ENCODE assay signal across 23 cellular contexts in genomic region chr15:36491912-36492311, GRCh38.
A peak's percentile ranks its signal among the peaks of the same experiment; 100 is the strongest.
DNase-seq lines count a peak whose midpoint lies in the region; ATAC-seq and TF ChIP-seq lines count a peak whose summit lies in the region.
"Had no signal": no experiment of that assay in that cellular context is flagged by ENCODE, and none has a peak within 500 bp of the region (broad histone marks: within the 10 kb centered on the region; RNA-seq: fewer than 3 reads in every experiment).

No MANE protein-coding gene starts in this region.

- no peak overlapping the region for H3K23ac ChIP-seq in IMR-90 (ENCODE audit: low read depth, low read length)
- H3K23ac ChIP-seq in trophoblast cell (ENCODE audit: low read length), result peak overlapping the region; percentile 80

- no peak for ATAC-seq in IMR-90 (ENCODE audit: low read depth)
- ATAC-seq in body of pancreas, result no peak
- ATAC-seq in GM18873 (IDR thresholded peaks at IDR 0.05; ENCODE audit: low FRiP score, unreplicated experiment), result no peak

- H3K4me3 ChIP-seq in GM12865 (ENCODE audit: low read depth, low read length) (no peak overlapping the region), IMR-90 (ENCODE audit: insufficient read depth, low read depth, low read length) (no peak overlapping the region), body of pancreas (no peak overlapping the region), trophoblast cell (ENCODE audit: low read depth, low read length) (no peak overlapping the region), testis (no peak overlapping the region)
- H3K4me3 ChIP-seq: BLaER1 had no signal

- H3K9me1 ChIP-seq in IMR-90 (ENCODE audit: insufficient read depth, low read length), result no peaks in the 10 kb centered on the region

- H3K27ac ChIP-seq in IMR-90 (ENCODE audit: insufficient read depth, low read length) (no peak overlapping the region), body of pancreas (no peak overlapping the region), trophoblast cell (ENCODE audit: low read depth, low read length) (no peak overlapping the region), testis (no peak overlapping the region)
- H3K27ac ChIP-seq: BLaER1 had no signal

- H2AK5ac ChIP-seq in IMR-90 (ENCODE audit: low read depth, low read length), result peak overlapping the region; percentile 56; the same call in 1 of the 2 replicates
- H2AK5ac ChIP-seq in trophoblast cell (ENCODE audit: low read length), result no peak overlapping the region

- H3K4ac ChIP-seq in IMR-90 (ENCODE audit: low read depth, low read length) (peak overlapping the region; percentile 19; the same call in 1 of the 2 replicates), trophoblast cell (ENCODE audit: low read depth, low read length) (no peak overlapping the region)

- BruUV-seq in IMR-90 (replicated peaks; lab: Mats Ljungman, UMichigan), result no TSS peak

- CTCF ChIA-PET in IMR-90 (lab: Yijun Ruan, JAX), result no interaction called here

- H4K91ac ChIP-seq in IMR-90 (ENCODE audit: insufficient read depth, low read depth, low read length) (no peak overlapping the region), trophoblast cell (ENCODE audit: low read depth, low read length) (no peak overlapping the region)

- in situ Hi-C loops in IMR-90 (cut with MboI; ENCODE audit: low sequenced_read_pairs), result loop anchor here (25.0 kb wide), 1 partner anchor 955 kb away; the partner anchor contains the start of gene DPH6

- no peak overlapping the region for H2AFZ ChIP-seq in IMR-90 (replicated peaks; ENCODE audit: low read length, poor library complexity)
- no peak overlapping the region for H2AFZ ChIP-seq in trophoblast cell (ENCODE audit: insufficient read depth, low read length, poor library complexity)

- no peaks in the 10 kb centered on the region for H3K4me1 ChIP-seq in IMR-90 (ENCODE audit: control insufficient read depth, insufficient read depth, low read length)
- H3K4me1 ChIP-seq in body of pancreas, result peaks cover 8% of the 10 kb centered on the region
- H3K4me1 ChIP-seq in trophoblast cell (ENCODE audit: control insufficient read depth in 1 of 2, insufficient read depth in 2 of 2, low read length in 2 of 2), result no peaks in the 10 kb centered on the region
- H3K4me1 ChIP-seq in testis, result no peaks in the 10 kb centered on the region
- H3K4me1 ChIP-seq: BE2C, BLaER1 had no signal

- 0 out of 4 replicates have a peak overlapping the region, but pooled peaks of 1 of the 2 experiments have one; percentile 9 for H4K8ac ChIP-seq in IMR-90 (ENCODE audit: low read depth in 2 of 2, low read length in 2 of 2)
- H4K8ac ChIP-seq in trophoblast cell (ENCODE audit: low read depth, low read length), result no peak overlapping the region

- H3K9me3 ChIP-seq in IMR-90 (ENCODE audit: control insufficient read depth, insufficient read depth, low read length), result no peaks in the 10 kb centered on the region
- no peaks in the 10 kb centered on the region for H3K9me3 ChIP-seq in body of pancreas
- no peaks in the 10 kb centered on the region for H3K9me3 ChIP-seq in trophoblast cell (ENCODE audit: insufficient read depth, low read depth, low read length)
- no peaks in the 10 kb centered on the region for H3K9me3 ChIP-seq in testis
- H3K9me3 ChIP-seq: BE2C, BLaER1 had no signal

- H3K9ac ChIP-seq in IMR-90 (ENCODE audit: low read depth, low read length) (no peak overlapping the region), trophoblast cell (ENCODE audit: low read length) (no peak overlapping the region)
- H3K9ac ChIP-seq: BLaER1 had no signal

- H3K18ac ChIP-seq in IMR-90 (ENCODE audit: low read depth, low read length) (peak overlapping the region; percentile 60; the same call in 1 of the 2 replicates), trophoblast cell (ENCODE audit: low read length) (no peak overlapping the region)

- dilution Hi-C loops in IMR-90 (cut with HindIII; ENCODE audit: low sequenced_read_pairs, unreplicated experiment), result no loop called here

- DNase-seq in GM12865 (ENCODE audit: low read depth) (peak; percentile 8), IMR-90 (no peak), body of pancreas (peak in 3 of 4 donors; percentile 18 to 46 (median 40)), trophoblast cell (no peak), testis (no peak)
- DNase-seq in stimulated activated CD4-positive, alpha-beta T cell treated with anti-CD3 and anti-CD28 coated beads, Interleukin-1b, Interleukin-23, amount 100 ng/mL, for 48 hours, result no peak
- DNase-seq: 8988T; ACHN; BE2C; C1 segment of cervical spinal cord; CD4-positive, alpha-beta memory T cell; CD4-positive, CD25-positive, alpha-beta regulatory T cell; CD8-positive, alpha-beta memory T cell; COR-L47; DMS 273 treated with DMSO at 0.1 percent for 48 hours; DMS153; DMS53; DMS79; DND-41; EL; GDM1 had no signal

- H3K79me2 ChIP-seq in trophoblast cell (ENCODE audit: control insufficient read depth, insufficient read depth, low read length, poor library complexity), result no peaks in the 10 kb centered on the region

- TF ChIP-seq CTCF in GM12865 (IDR thresholded peaks at IDR 0.05; ENCODE audit: insufficient read depth, low read depth, low read length, missing control alignments) (no peak), IMR-90 (conservative IDR thresholded peaks at IDR 0.05; ENCODE audit: low read depth, low read length) (no peak), body of pancreas (IDR thresholded peaks at IDR 0.05) (no peak), testis (IDR thresholded peaks at IDR 0.05) (no peak)

- POLR2A ChIA-PET in IMR-90 (lab: Charles Lee; ENCODE audit: unreplicated experiment), result no interaction called here

- H3K14ac ChIP-seq in IMR-90 (replicated peaks; ENCODE audit: low read depth, low read length) (no peak overlapping the region), trophoblast cell (ENCODE audit: low read length) (no peak overlapping the region)

- no peak overlapping the region for H3K56ac ChIP-seq in IMR-90 (ENCODE audit: extremely low read depth, insufficient read depth, low read length)

- intact Hi-C loops in IMR-90 (cut with micrococcal nuclease), result no loop called here
- intact Hi-C loops in body of pancreas (cut with DNase I), result no loop called here
- intact Hi-C loops in testis (cut with DNase I; ENCODE audit: low total_unique reads), result no loop called here

- no CpG with 5 or more reads among the region's 4 CpGs for WGBS in IMR-90 (ENCODE audit: extremely low coverage in 2 of 2, insufficient read length in 1 of 2), 2 experiments
- 61 to 66% methylated on average over 4 of the region's 4 CpGs for WGBS in body of pancreas, 2 donors
- WGBS in trophoblast cell (ENCODE audit: extremely low coverage, insufficient coverage, insufficient read length), result no CpG with 5 or more reads among the region's 4 CpGs
- 90 to 95% methylated on average over 4 of the region's 4 CpGs for WGBS in testis, 2 donors

- no peak for TF ChIP-seq POLR2A in IMR-90 (IDR thresholded peaks at IDR 0.05; ENCODE audit: low read depth, low read length)
- TF ChIP-seq POLR2A in body of pancreas (IDR thresholded peaks at IDR 0.05), result no peak
- no peak for TF ChIP-seq POLR2A in testis (IDR thresholded peaks at IDR 0.05)

- no peak for TF ChIP-seq RAD21 in IMR-90 (IDR thresholded peaks at IDR 0.05; ENCODE audit: low read length)

- H3K4me2 ChIP-seq in IMR-90 (ENCODE audit: low read depth, low read length) (no peak overlapping the region), trophoblast cell (ENCODE audit: low read length) (no peak overlapping the region)
- H3K4me2 ChIP-seq: BLaER1 had no signal

- 0 out of 3 replicates have a peak overlapping the region, but pooled peaks have one; percentile 27 for H2BK15ac ChIP-seq in IMR-90 (ENCODE audit: low read depth, low read length)

- peak overlapping the region; percentile 57; the same call in 1 of the 2 replicates for H4K5ac ChIP-seq in IMR-90 (ENCODE audit: low read depth, low read length)

- H3K27me3 ChIP-seq in IMR-90 (ENCODE audit: control insufficient read depth, insufficient read depth, low read length), result no peaks in the 10 kb centered on the region
- H3K27me3 ChIP-seq in body of pancreas, result no peaks in the 10 kb centered on the region
- no peaks in the 10 kb centered on the region for H3K27me3 ChIP-seq in trophoblast cell (ENCODE audit: insufficient read depth, low read length)
- no peaks in the 10 kb centered on the region for H3K27me3 ChIP-seq in testis
- H3K27me3 ChIP-seq: BE2C, BLaER1 had no signal

- H3K79me1 ChIP-seq in IMR-90 (ENCODE audit: low read depth in 1 of 2, low read length in 2 of 2) (no peaks in the 10 kb centered on the region), trophoblast cell (ENCODE audit: low read length) (no peaks in the 10 kb centered on the region)

- no peak overlapping the region for H4K12ac ChIP-seq in trophoblast cell (ENCODE audit: low read depth, low read length)

- H2AK9ac ChIP-seq in IMR-90 (replicated peaks; ENCODE audit: low read depth, low read length, poor library complexity), result no peak overlapping the region

- H2BK20ac ChIP-seq in IMR-90 (ENCODE audit: low read depth, low read length), result no peak overlapping the region

- peak overlapping the region; percentile 50 for H2BK5ac ChIP-seq in IMR-90 (ENCODE audit: low read depth, low read length, poor library complexity, severe bottlenecking)
- no peak overlapping the region for H2BK5ac ChIP-seq in trophoblast cell (ENCODE audit: low read depth, low read length, poor library complexity)

- H2BK12ac ChIP-seq in trophoblast cell (ENCODE audit: low read length), result no peak overlapping the region

- H3K36me3 ChIP-seq in IMR-90 (ENCODE audit: control insufficient read depth, insufficient read depth, low read length) (no peaks in the 10 kb centered on the region), body of pancreas (replicated peaks in 1 of 2; ENCODE audit: insufficient read depth in 1 of 2, low read depth in 2 of 2) (no peaks in the 10 kb centered on the region), trophoblast cell (ENCODE audit: control insufficient read depth in 1 of 2, insufficient read depth in 2 of 2, low read length in 2 of 2) (no peaks in the 10 kb centered on the region), testis (ENCODE audit: low read depth, missing control alignments) (no peaks in the 10 kb centered on the region)
- H3K36me3 ChIP-seq: BE2C, BLaER1 had no signal

- H2BK120ac ChIP-seq in IMR-90 (ENCODE audit: low read depth, low read length), result no peak overlapping the region
- no peak overlapping the region for H2BK120ac ChIP-seq in trophoblast cell (ENCODE audit: insufficient read depth, low read length, poor library complexity)

- no peaks in the 10 kb centered on the region for H4K20me1 ChIP-seq in IMR-90 (ENCODE audit: insufficient read depth, low read length)
- H4K20me1 ChIP-seq: BLaER1 had no signal

TF ChIP-seq in IMR-90, 13 proteins besides CTCF, POLR2A, EP300 and RAD21 (continues in another document):
- TF ChIP-seq RCOR1 (IDR thresholded peaks at IDR 0.05; ENCODE audit: insufficient replicate concordance, low read length) (no peak), USF2 (IDR thresholded peaks at IDR 0.05; ENCODE audit: low read depth, low read length) (no peak), SMC3 (IDR thresholded peaks at IDR 0.05; ENCODE audit: low read depth, low read length) (no peak)

Comparison
In these comparisons a context has a peak if more than half of its experiments do, and no peak if none do; other contexts are left out.
1. DNase-seq: peak in GM12865 (single experiment) and body of pancreas (3 of 4); none in IMR-90 (single experiment), trophoblast cell (0 of 2), testis (single experiment) and stimulated activated CD4-positive, alpha-beta T cell treated with anti-CD3 and anti-CD28 coated beads, Interleukin-1b, Interleukin-23, amount 100 ng/mL, for 48 hours (single experiment).